1 cellular context compared by ENCODE assay signal in the genomic region with DNA sequence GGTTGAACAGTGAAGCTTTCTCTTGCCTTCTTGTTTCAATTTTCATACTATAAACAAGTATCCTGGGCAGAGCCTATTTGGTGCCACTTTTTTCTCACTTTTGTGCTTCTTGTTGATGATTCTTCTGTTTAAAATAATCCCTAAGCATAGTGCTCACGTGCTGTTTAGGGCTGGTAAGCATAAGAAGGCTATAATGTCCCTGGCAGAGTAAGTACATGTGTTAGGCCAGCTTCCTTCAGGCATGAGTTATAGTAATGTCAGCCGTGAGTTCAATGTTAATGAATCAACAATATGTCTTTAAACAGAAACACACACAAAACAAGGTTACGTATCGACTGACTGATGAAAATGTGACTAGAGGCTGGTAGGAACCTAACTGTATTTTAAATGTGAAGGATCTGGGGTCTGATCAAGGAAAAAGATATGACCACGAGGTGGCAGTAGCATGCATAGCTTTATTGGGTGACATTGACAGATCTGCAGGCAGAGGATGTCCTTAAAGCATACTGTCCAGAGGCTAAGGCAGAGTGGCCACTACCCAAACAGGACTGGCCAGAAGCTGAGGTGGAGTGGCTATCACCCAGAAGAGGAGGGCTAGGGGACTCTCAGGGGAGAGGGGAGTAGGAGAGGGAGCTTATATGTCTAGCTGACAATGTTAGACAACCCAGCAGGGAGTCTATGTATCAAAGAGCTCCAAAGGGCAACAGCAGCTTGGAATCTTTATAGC.
A peak's percentile ranks its signal among the peaks of the same experiment; 100 is the strongest.
TF ChIP-seq lines count a peak whose summit lies in the region.

No MANE protein-coding gene starts in this region.

TF ChIP-seq in K562, 482 proteins besides CTCF, POLR2A, EP300 and RAD21 (continued from another document):
- TF ChIP-seq ZFX (CRISPR knock-in tag; IDR thresholded peaks at IDR 0.05) (no peak), MAFF (IDR thresholded peaks at IDR 0.05; ENCODE audit: low read length) (0 out of 2 replicates have a peak, but pooled peaks have one; percentile 18), ZNF134 (CRISPR knock-in tag; conservative IDR thresholded peaks at IDR 0.05) (no peak), ETV1 (tag; conservative IDR thresholded peaks at IDR 0.05; ENCODE audit: low read depth) (no peak), DEAF1 (CRISPR knock-in tag; IDR thresholded peaks at IDR 0.05) (peak; percentile 49; the same call in 1 of the 2 replicates), ARNT (IDR thresholded peaks at IDR 0.05) (0 out of 4 replicates have a peak, but pooled peaks of 1 of the 2 experiments have one; percentile 30), ZNF384 (IDR thresholded peaks at IDR 0.05; ENCODE audit: low read depth, low read length) (peak; percentile 46; the same call in 1 of the 2 replicates), DPF2 (IDR thresholded peaks at IDR 0.05) (0 out of 2 replicates have a peak, but pooled peaks have one; percentile 17), SREBF2 (CRISPR knock-in tag; IDR thresholded peaks at IDR 0.05) (no peak), PBX2 (CRISPR knock-in tag; IDR thresholded peaks at IDR 0.05; ENCODE audit: low read depth) (peak; percentile 55; the same call in 1 of the 2 replicates), PBX2 (tag; conservative IDR thresholded peaks at IDR 0.05; ENCODE audit: low read depth) (peak; percentile 98), NFE2 (IDR thresholded peaks at IDR 0.05; ENCODE audit: low read depth) (peak; percentile 37; the same call in 1 of the 2 replicates), KLF16 (IDR thresholded peaks at IDR 0.05) (0 out of 2 replicates have a peak, but pooled peaks have one; percentile 24), ARID3A (IDR thresholded peaks at IDR 0.05; ENCODE audit: borderline replicate concordance, low read depth, low read length) (peak; percentile 91), RB1 (IDR thresholded peaks at IDR 0.05; ENCODE audit: low read depth) (peak; percentile 43; the same call in 1 of the 2 replicates), JUND (IDR thresholded peaks at IDR 0.05; ENCODE audit: borderline replicate concordance, low read depth, low read length) (0 out of 2 replicates have a peak, but pooled peaks have one; percentile 38), JUND (tag; IDR thresholded peaks at IDR 0.05; ENCODE audit: borderline replicate concordance, low read depth, low read length) (no peak), MEIS2 (IDR thresholded peaks at IDR 0.05; ENCODE audit: partially characterized antibody) (peak; percentile 96), HDGF (IDR thresholded peaks at IDR 0.05) (0 out of 2 replicates have a peak, but pooled peaks have one; percentile 67), SMC3 (conservative IDR thresholded peaks at IDR 0.05; ENCODE audit: insufficient read depth, low read depth, low read length) (peak; percentile 83), LCOR (CRISPR knock-in tag; IDR thresholded peaks at IDR 0.05) (0 out of 2 replicates have a peak, but pooled peaks have one; percentile 34), MCM7 (IDR thresholded peaks at IDR 0.05) (no peak), GABPB1 (CRISPR knock-in tag; IDR thresholded peaks at IDR 0.05) (peak; percentile 59; the same call in 1 of the 2 replicates), POLR2G (IDR thresholded peaks at IDR 0.05; ENCODE audit: low read depth, low read length) (no peak), TAF7 (tag; IDR thresholded peaks at IDR 0.05) (no peak), NFIC (IDR thresholded peaks at IDR 0.05) (peak; percentile 4; the same call in 1 of the 2 replicates), RBM39 (optimal IDR thresholded peaks at IDR 0.05; ENCODE audit: low read depth, low read length) (no peak), ETV6 (IDR thresholded peaks at IDR 0.05; ENCODE audit: borderline replicate concordance in 1 of 2, low read depth in 2 of 2, low read length in 1 of 2) (no peak), ETV6 (CRISPR knock-in tag; IDR thresholded peaks at IDR 0.05; ENCODE audit: borderline replicate concordance) (0 out of 2 replicates have a peak, but pooled peaks have one; percentile 49), ZNF507 (tag; conservative IDR thresholded peaks at IDR 0.05) (no peak), MTA1 (IDR thresholded peaks at IDR 0.05; ENCODE audit: borderline replicate concordance) (no peak)
- TF ChIP-seq, protein P1, sequence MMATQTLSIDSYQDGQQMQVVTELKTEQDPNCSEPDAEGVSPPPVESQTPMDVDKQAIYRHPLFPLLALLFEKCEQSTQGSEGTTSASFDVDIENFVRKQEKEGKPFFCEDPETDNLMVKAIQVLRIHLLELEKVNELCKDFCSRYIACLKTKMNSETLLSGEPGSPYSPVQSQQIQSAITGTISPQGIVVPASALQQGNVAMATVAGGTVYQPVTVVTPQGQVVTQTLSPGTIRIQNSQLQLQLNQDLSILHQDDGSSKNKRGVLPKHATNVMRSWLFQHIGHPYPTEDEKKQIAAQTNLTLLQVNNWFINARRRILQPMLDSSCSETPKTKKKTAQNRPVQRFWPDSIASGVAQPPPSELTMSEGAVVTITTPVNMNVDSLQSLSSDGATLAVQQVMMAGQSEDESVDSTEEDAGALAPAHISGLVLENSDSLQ (IDR thresholded peaks at IDR 0.05), result peak; percentile 96
- TF ChIP-seq, protein P2, sequence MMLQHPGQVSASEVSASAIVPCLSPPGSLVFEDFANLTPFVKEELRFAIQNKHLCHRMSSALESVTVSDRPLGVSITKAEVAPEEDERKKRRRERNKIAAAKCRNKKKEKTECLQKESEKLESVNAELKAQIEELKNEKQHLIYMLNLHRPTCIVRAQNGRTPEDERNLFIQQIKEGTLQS (IDR thresholded peaks at IDR 0.05), result no peak
- TF ChIP-seq, protein P2 (CRISPR knock-in tag; conservative IDR thresholded peaks at IDR 0.05), result peak; percentile 15; the same call in 1 of the 2 replicates
- TF ChIP-seq, protein P3, sequence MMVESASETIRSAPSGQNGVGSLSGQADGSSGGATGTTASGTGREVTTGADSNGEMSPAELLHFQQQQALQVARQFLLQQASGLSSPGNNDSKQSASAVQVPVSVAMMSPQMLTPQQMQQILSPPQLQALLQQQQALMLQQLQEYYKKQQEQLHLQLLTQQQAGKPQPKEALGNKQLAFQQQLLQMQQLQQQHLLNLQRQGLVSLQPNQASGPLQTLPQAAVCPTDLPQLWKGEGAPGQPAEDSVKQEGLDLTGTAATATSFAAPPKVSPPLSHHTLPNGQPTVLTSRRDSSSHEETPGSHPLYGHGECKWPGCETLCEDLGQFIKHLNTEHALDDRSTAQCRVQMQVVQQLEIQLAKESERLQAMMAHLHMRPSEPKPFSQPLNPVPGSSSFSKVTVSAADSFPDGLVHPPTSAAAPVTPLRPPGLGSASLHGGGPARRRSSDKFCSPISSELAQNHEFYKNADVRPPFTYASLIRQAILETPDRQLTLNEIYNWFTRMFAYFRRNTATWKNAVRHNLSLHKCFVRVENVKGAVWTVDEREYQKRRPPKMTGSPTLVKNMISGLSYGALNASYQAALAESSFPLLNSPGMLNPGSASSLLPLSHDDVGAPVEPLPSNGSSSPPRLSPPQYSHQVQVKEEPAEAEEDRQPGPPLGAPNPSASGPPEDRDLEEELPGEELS (CRISPR knock-in tag; IDR thresholded peaks at IDR 0.05; ENCODE audit: borderline replicate concordance), result peak; percentile 48; the same call in 1 of the 2 replicates
TF ChIP-seq in K562: peak in this region for 30.
